23 cellular contexts compared by ENCODE assay signal in genomic region chr17:78395186-78395585, GRCh38. TPM values are rescaled to one million over a fixed set of nuclear protein-coding genes. Genes with fewer than 3 reads are reported as not detected.
DNase-seq lines count a peak whose midpoint lies in the region; ATAC-seq and TF ChIP-seq lines count a peak whose summit lies in the region.
"Had no signal": no experiment of that assay in that cellular context is flagged by ENCODE, and none has a peak within 500 bp of the region (broad histone marks: within the 10 kb centered on the region; RNA-seq: fewer than 3 reads in every experiment).

No MANE protein-coding gene starts in this region.

- no peak for DNase-seq in left ventricle myocardium inferior
- DNase-seq in left cardiac atrium = no peak
- no peak for DNase-seq in naive thymus-derived CD4-positive, alpha-beta T cell
- no peak for DNase-seq in activated effector memory CD4-positive, alpha-beta T cell treated with anti-CD3 and anti-CD28 coated beads, Interleukin-2, amount 50 U/mL, for 16 hours
- DNase-seq in middle frontal gyrus (ENCODE audit: extremely low spot score, low spot score) = no peak
- DNase-seq: activated B cell treated with CpG ODN at 0.5 μM for 24 hours; activated effector memory CD4-positive, alpha-beta T cell treated with Interleukin-2 at 50 U/mL for 16 hours; anterior cingulate cortex; CD8-positive, alpha-beta memory T cell; DMS79 treated with DMSO at 0.1 percent for 48 hours; NCI-H1048; NCI-H187 treated with DMSO at 0.1 percent for 48 hours; NCI-H226; NK-92 treated with Interleukin-12 subunit alpha and Interleukin-12 subunit beta, amount 100 ng/mL, for 24 hours; stimulated activated CD4-positive, alpha-beta T cell treated with anti-CD3 and anti-CD28 coated beads, Interleukin-2, amount 100 ng/mL, for 48 hours; transverse colon had no signal

- peaks cover 7 to 34% (median 30%) of the 10 kb centered on the region in 7 donors for H3K4me1 Mint-ChIP-seq in naive thymus-derived CD4-positive, alpha-beta T cell

- H3K27ac Mint-ChIP-seq in naive thymus-derived CD4-positive, alpha-beta T cell = peak overlapping the region in 8 of 9 donors; percentile 46 to 82 (median 60)
- H3K27ac Mint-ChIP-seq: activated B cell treated with CpG ODN at 0.5 μM for 24 hours; stimulated activated naive CD8-positive, alpha-beta T cell treated with anti-CD3 and anti-CD28 coated beads, Interleukin-15, Interleukin-2, amounts not matched to agents 100 ng/mL and 50 ng/mL, for 24 hours had no signal

- H3K9me3 Mint-ChIP-seq in naive thymus-derived CD4-positive, alpha-beta T cell = no peaks in the 10 kb centered on the region
- H3K9me3 Mint-ChIP-seq: activated B cell treated with CpG ODN at 0.5 μM for 24 hours; CD8-positive, alpha-beta memory T cell; central memory CD8-positive, alpha-beta T cell; stimulated activated naive CD8-positive, alpha-beta T cell treated with anti-CD3 and anti-CD28 coated beads, Interleukin-15, Interleukin-2, amounts not matched to agents 100 ng/mL and 50 ng/mL, for 24 hours had no signal

- H3K36me3 Mint-ChIP-seq in naive thymus-derived CD4-positive, alpha-beta T cell = peaks cover 3 to 56% (median 21%) of the 10 kb centered on the region in 5 donors

- no peaks in the 10 kb centered on the region for H3K27me3 Mint-ChIP-seq in naive thymus-derived CD4-positive, alpha-beta T cell
- H3K27me3 Mint-ChIP-seq: activated B cell treated with CpG ODN at 0.5 μM for 24 hours; CD8-positive, alpha-beta memory T cell; central memory CD8-positive, alpha-beta T cell; stimulated activated naive CD8-positive, alpha-beta T cell treated with anti-CD3 and anti-CD28 coated beads, Interleukin-15, Interleukin-2, amounts not matched to agents 100 ng/mL and 50 ng/mL, for 24 hours had no signal

- H3K36me3 ChIP-seq in left ventricle myocardium inferior = peaks cover 35% of the 10 kb centered on the region
- H3K36me3 ChIP-seq in naive thymus-derived CD4-positive, alpha-beta T cell (ENCODE audit: control insufficient read depth in 2 of 3, insufficient read depth in 3 of 3, low read length in 3 of 3) = peaks cover 0 to 74% (median 10%) of the 10 kb centered on the region in 3 experiments

- CTCF ChIA-PET in naive thymus-derived CD4-positive, alpha-beta T cell (lab: Charles Lee) = interaction anchor here (1.5 kb wide), 1 partner anchor 27 kb away, joined by 4 read pairs; no protein-coding TSS in a partner anchor

- H3K4me3 Mint-ChIP-seq in naive thymus-derived CD4-positive, alpha-beta T cell = no peak overlapping the region
- H3K4me3 Mint-ChIP-seq: activated B cell treated with CpG ODN at 0.5 μM for 24 hours; CD8-positive, alpha-beta memory T cell; central memory CD8-positive, alpha-beta T cell; stimulated activated naive CD8-positive, alpha-beta T cell treated with anti-CD3 and anti-CD28 coated beads, Interleukin-15, Interleukin-2, amounts not matched to agents 100 ng/mL and 50 ng/mL, for 24 hours had no signal

- peak overlapping the region; percentile 90 for H3K27ac ChIP-seq in left ventricle myocardium inferior (replicated peaks)
- H3K27ac ChIP-seq in angular gyrus (ENCODE audit: low read depth, low read length) = peak overlapping the region; percentile 32
- H3K27ac ChIP-seq in naive thymus-derived CD4-positive, alpha-beta T cell (ENCODE audit: low read depth, low read length) = no peak overlapping the region
- H3K27ac ChIP-seq: gastroesophageal sphincter, transverse colon had no signal

- H3K4me3 ChIP-seq in left ventricle myocardium inferior = no peak overlapping the region
- H3K4me3 ChIP-seq in naive thymus-derived CD4-positive, alpha-beta T cell (ENCODE audit: low read length) = no peak overlapping the region
- H3K4me3 ChIP-seq: gastroesophageal sphincter, skin epidermis, transverse colon had no signal

- intact Hi-C loops in left ventricle myocardium inferior (cut with micrococcal nuclease) = no loop called here
- intact Hi-C loops in left cardiac atrium (cut with DNase I) = loop anchor here in 1 of 2 donors (5.0 kb wide), 1 partner anchor 33 kb away; the partner anchor contains the start of gene SOCS3
- intact Hi-C loops in naive thymus-derived CD4-positive, alpha-beta T cell (cut with micrococcal nuclease) = no loop called here

- H3K4me1 ChIP-seq in left ventricle myocardium inferior = peaks cover 82% of the 10 kb centered on the region
- H3K4me1 ChIP-seq in naive thymus-derived CD4-positive, alpha-beta T cell (ENCODE audit: control insufficient read depth in 2 of 2, insufficient read depth in 2 of 2, low read length in 2 of 2) = no peaks in the 10 kb centered on the region

- no peaks in the 10 kb centered on the region for H3K9me3 ChIP-seq in left ventricle myocardium inferior (replicated peaks)
- H3K9me3 ChIP-seq in naive thymus-derived CD4-positive, alpha-beta T cell (ENCODE audit: control insufficient read depth in 2 of 3, low read length in 3 of 3) = no peaks in the 10 kb centered on the region
- H3K9me3 ChIP-seq: gastroesophageal sphincter, transverse colon had no signal

- no peaks in the 10 kb centered on the region for H3K27me3 ChIP-seq in left ventricle myocardium inferior (ENCODE audit: low read depth)
- no peaks in the 10 kb centered on the region for H3K27me3 ChIP-seq in naive thymus-derived CD4-positive, alpha-beta T cell (ENCODE audit: control insufficient read depth in 2 of 2, insufficient read depth in 2 of 2, low read length in 2 of 2)
- H3K27me3 ChIP-seq: gastroesophageal sphincter, transverse colon had no signal

- POLR2A ChIA-PET in naive thymus-derived CD4-positive, alpha-beta T cell (lab: Charles Lee) = no interaction called here

- no peak for TF ChIP-seq CTCF in left ventricle myocardium inferior (IDR thresholded peaks at IDR 0.05; ENCODE audit: borderline replicate concordance)

- ATAC-seq in left cardiac atrium (no peak), GM18517 (IDR thresholded peaks at IDR 0.05; ENCODE audit: unreplicated experiment) (no peak)
- no peak for ATAC-seq in naive thymus-derived CD4-positive, alpha-beta T cell
- ATAC-seq: esophagus mucosa, gastroesophageal sphincter had no signal

RNA-seq across cellular contexts. Expression of gene PGS1, which starts 16.7 kb away (rescaled TPM):
- total RNA-seq in left ventricle myocardium inferior (17.1 TPM), left cardiac atrium (10 to 100 TPM; 17.7 to 24.3 TPM)
- total RNA-seq in naive thymus-derived CD4-positive, alpha-beta T cell = 10 to 100 TPM; 66.6 to 84.3 (median 82.0) TPM
- polyA plus RNA-seq in naive thymus-derived CD4-positive, alpha-beta T cell = 10 to 100 TPM; 36.1 to 52.3 TPM

RNA-seq across cellular contexts. Expression of gene SOCS3, which starts 35.3 kb away (rescaled TPM):
- total RNA-seq in left ventricle myocardium inferior (9.5 TPM), left cardiac atrium (10 to 100 TPM; 15.1 to 78.1 TPM)
- 100 to 1,000 TPM in 3 of 5 experiments, 1 to 10 TPM in 2; 8.1 to 281 (median 110) TPM for total RNA-seq in naive thymus-derived CD4-positive, alpha-beta T cell
- 100 to 1,000 TPM in 1 of 2 donors, 10 to 100 TPM in 1; 58.4 to 206 TPM for polyA plus RNA-seq in naive thymus-derived CD4-positive, alpha-beta T cell
